Comparison of ENCODE assay signal across 1 cellular context in genomic region chr7:1283941-1284742, GRCh38.
TF ChIP-seq lines count a peak whose summit lies in the region.

No MANE protein-coding gene starts in this region.

TF ChIP-seq in H1, 55 proteins besides CTCF, POLR2A, EP300 and RAD21 (continued from another document):
- no peak for TF ChIP-seq SAP30 (IDR thresholded peaks at IDR 0.05; ENCODE audit: insufficient read depth, insufficient replicate concordance, low read length)
- TF ChIP-seq SIRT6 (IDR thresholded peaks at IDR 0.05; ENCODE audit: low read length): no peak
- TF ChIP-seq RBBP5 (IDR thresholded peaks at IDR 0.05; ENCODE audit: borderline replicate concordance, low read depth, low read length): no peak
- TF ChIP-seq ASH2L (IDR thresholded peaks at IDR 0.05; ENCODE audit: low read length): no peak
- TF ChIP-seq SUZ12 (IDR thresholded peaks at IDR 0.05; ENCODE audit: low read length): no peak
- TF ChIP-seq MAFK (IDR thresholded peaks at IDR 0.05; ENCODE audit: low read depth, low read length): no peak
- no peak for TF ChIP-seq CTBP2 (IDR thresholded peaks at IDR 0.05; ENCODE audit: borderline replicate concordance, insufficient read depth, insufficient read length, low read length)
